In the genomic region with DNA sequence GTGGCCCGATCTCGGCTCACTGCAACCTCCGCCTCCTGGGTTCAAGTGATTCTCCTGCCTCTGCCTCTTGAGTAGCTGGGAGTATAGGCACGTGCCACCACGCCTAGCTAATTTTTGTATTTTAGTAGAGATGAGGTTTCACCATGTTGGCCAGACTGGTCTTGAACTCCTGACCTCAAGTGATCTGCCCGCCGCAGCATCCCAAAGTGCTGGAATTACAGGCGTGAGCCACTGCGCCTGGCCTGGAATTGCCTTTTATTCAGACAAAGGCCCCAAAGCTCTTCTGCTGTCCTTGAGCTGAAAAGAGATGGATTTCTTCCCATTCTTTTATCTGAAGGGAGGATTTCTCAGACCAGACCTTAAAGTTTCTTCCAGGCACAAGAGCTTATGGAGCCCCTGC, we compare ENCODE assay signal across 3 cellular contexts. TPM values are rescaled to one million over a fixed set of nuclear protein-coding genes. Genes with fewer than 3 reads are reported as not detected.
"Had no signal": no experiment of that assay in that cellular context is flagged by ENCODE, and none has a peak within 500 bp of the region (broad histone marks: within the 10 kb centered on the region; RNA-seq: fewer than 3 reads in every experiment).

No MANE protein-coding gene starts in this region.

RNA-seq across cellular contexts. Expression of a gene that starts 51.3 kb away (rescaled TPM):
- total RNA-seq: GM23338, H1, IMR-90 had no signal
- polyA plus RNA-seq: GM23338, H1, IMR-90 had no signal
